Comparison of ENCODE assay signal across 10 cellular contexts in the genomic region with DNA sequence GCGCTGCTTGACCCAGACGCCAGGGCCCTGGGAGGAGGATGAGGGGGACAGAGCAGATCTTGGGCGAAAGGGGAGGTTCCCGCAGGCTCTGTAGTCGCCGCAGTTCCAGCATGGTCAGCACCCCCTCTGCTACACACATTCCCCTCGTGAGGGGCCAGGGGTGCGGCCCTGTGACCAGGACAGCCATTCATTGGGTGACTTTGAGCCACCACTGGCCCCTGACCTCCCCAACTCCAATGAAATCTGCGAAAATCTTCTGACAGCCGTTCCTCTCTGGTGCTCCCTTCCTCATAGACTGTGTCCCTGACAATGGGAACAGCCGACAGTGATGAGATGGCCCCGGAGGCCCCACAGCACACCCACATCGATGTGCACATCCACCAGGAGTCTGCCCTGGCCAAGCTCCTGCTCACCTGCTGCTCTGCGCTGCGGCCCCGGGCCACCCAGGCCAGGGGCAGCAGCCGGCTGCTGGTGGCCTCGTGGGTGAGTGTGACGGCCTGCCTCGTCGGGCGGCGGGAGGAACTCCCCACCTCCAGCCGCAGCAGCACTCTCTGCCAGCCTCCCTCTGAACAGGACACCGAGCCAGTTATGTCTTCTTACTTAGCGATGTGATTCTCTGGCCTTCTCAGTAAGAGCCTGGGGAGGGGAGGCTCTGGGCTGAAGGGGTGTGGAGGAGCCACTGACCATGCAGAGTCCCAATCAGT. TPM values are rescaled to one million over a fixed set of nuclear protein-coding genes. Genes with fewer than 3 reads are reported as not detected.
A peak's percentile ranks its signal among the peaks of the same experiment; 100 is the strongest.
DNase-seq lines count a peak whose midpoint lies in the region; ATAC-seq, FAIRE-seq and TF ChIP-seq lines count a peak whose summit lies in the region.
"Had no signal": no experiment of that assay in that cellular context is flagged by ENCODE, and none has a peak within 500 bp of the region (broad histone marks: within the 10 kb centered on the region; RNA-seq: fewer than 3 reads in every experiment).

No MANE protein-coding gene starts in this region.

- TF ChIP-seq CTCF in breast epithelium (IDR thresholded peaks at IDR 0.05) (no peak), MCF 10A (IDR thresholded peaks at IDR 0.05; ENCODE audit: unreplicated experiment) (no peak), vagina (IDR thresholded peaks at IDR 0.05) (no peak)

- intact Hi-C loops in breast epithelium (cut with DNase I; ENCODE audit: low total_unique reads) (no loop called here), MCF 10A (cut with micrococcal nuclease) (no loop called here), vagina (cut with DNase I) (no loop called here)

- no peaks in the 10 kb centered on the region for H3K4me1 ChIP-seq in breast epithelium
- peaks cover 15% of the 10 kb centered on the region for H3K4me1 ChIP-seq in vagina

- H3K27me3 Mint-ChIP-seq in MCF 10A (ENCODE audit: insufficient read depth, unreplicated experiment), result peaks cover 11% of the 10 kb centered on the region
- H3K27me3 Mint-ChIP-seq in naive thymus-derived CD8-positive, alpha-beta T cell, result peaks cover 11 to 46% (median 37%) of the 10 kb centered on the region in 5 donors

- CTCF ChIA-PET in MCF 10A (lab: Yijun Ruan, JAX), result no interaction called here

- H3K27ac ChIP-seq in breast epithelium (peak overlapping the region; percentile 64 to 87), vagina (peak overlapping the region; percentile 76)

- no peaks in the 10 kb centered on the region for H3K4me1 Mint-ChIP-seq in MCF 10A (ENCODE audit: insufficient read depth, unreplicated experiment)
- H3K4me1 Mint-ChIP-seq in naive thymus-derived CD8-positive, alpha-beta T cell, result peaks cover 10 to 16% (median 13%) of the 10 kb centered on the region in 4 donors

- H3K36me3 ChIP-seq in breast epithelium (no peaks in the 10 kb centered on the region), vagina (peaks cover 0 to 13% of the 10 kb centered on the region in 2 donors)

- POLR2A ChIA-PET in MCF 10A (lab: Yijun Ruan, JAX), result no interaction called here
- POLR2A ChIA-PET in naive thymus-derived CD8-positive, alpha-beta T cell (lab: Charles Lee), result no interaction called here

- peak overlapping the region; percentile 61 to 83 (median 65) for H3K4me3 ChIP-seq in breast epithelium
- H3K4me3 ChIP-seq in vagina, result peak overlapping the region; percentile 55 to 58

- no peak overlapping the region for H3K27ac Mint-ChIP-seq in MCF 10A (ENCODE audit: low read depth, unreplicated experiment)
- peak overlapping the region in 2 of 10 donors; percentile 36 to 47 for H3K27ac Mint-ChIP-seq in naive thymus-derived CD8-positive, alpha-beta T cell
- H3K27ac Mint-ChIP-seq: stimulated activated memory B cell treated with anti-CD40 and anti-IgM and Interleukin-4, amounts not matched to agents 10 μg/mL and 1 μg/mL and 100 μg/mL, for 72 hours had no signal

- no TSS peak for BruUV-seq in MCF 10A (replicated peaks; lab: Mats Ljungman, UMichigan)

- peak in 1 of 2 donors; percentile 11 for ATAC-seq in naive thymus-derived CD8-positive, alpha-beta T cell
- no peak for ATAC-seq in GM19395 (IDR thresholded peaks at IDR 0.05; ENCODE audit: unreplicated experiment)
- ATAC-seq in HG02610 (IDR thresholded peaks at IDR 0.05; ENCODE audit: unreplicated experiment), result no peak
- ATAC-seq: stimulated activated memory B cell treated with anti-CD40 and anti-IgM and Interleukin-4, amounts not matched to agents 10 μg/mL and 1 μg/mL and 100 μg/mL, for 72 hours had no signal

- FAIRE-seq in frontal cortex (lab: Jason Lieb, UNC), result no peak

- no peak for TF ChIP-seq POLR2A in breast epithelium (IDR thresholded peaks at IDR 0.05)
- TF ChIP-seq POLR2A in vagina (IDR thresholded peaks at IDR 0.05), result no peak

- H3K36me3 Mint-ChIP-seq in MCF 10A (ENCODE audit: insufficient read depth, unreplicated experiment), result no peaks in the 10 kb centered on the region
- peaks cover 3 to 19% (median 17%) of the 10 kb centered on the region in 3 donors for H3K36me3 Mint-ChIP-seq in naive thymus-derived CD8-positive, alpha-beta T cell
- H3K36me3 Mint-ChIP-seq: CD4-positive, CD25-positive, alpha-beta regulatory T cell; stimulated activated memory B cell treated with anti-CD40 and anti-IgM and Interleukin-4, amounts not matched to agents 10 μg/mL and 1 μg/mL and 100 μg/mL, for 72 hours had no signal

- no peak for DNase-seq in breast epithelium (ENCODE audit: low spot score in 2 of 2)
- DNase-seq in MCF 10A (ENCODE audit: unreplicated experiment), result no peak
- peak; percentile 23 to 44 for DNase-seq in frontal cortex (ENCODE audit: low spot score in 2 of 2)
- DNase-seq in naive thymus-derived CD8-positive, alpha-beta T cell, result no peak
- no peak for DNase-seq in vagina (ENCODE audit: extremely low spot score in 2 of 2)
- no peak for DNase-seq in HPDE6-E6E7 (ENCODE audit: extremely low spot score)

- H3K9me3 ChIP-seq in breast epithelium (peaks cover 10% of the 10 kb centered on the region in 2 donors), vagina (no peaks in the 10 kb centered on the region)

- peaks cover 2 to 21% of the 10 kb centered on the region in 2 donors for H3K27me3 ChIP-seq in breast epithelium
- no peaks in the 10 kb centered on the region for H3K27me3 ChIP-seq in vagina

- no peak overlapping the region for H3K4me3 Mint-ChIP-seq in MCF 10A (ENCODE audit: unreplicated experiment)
- H3K4me3 Mint-ChIP-seq in naive thymus-derived CD8-positive, alpha-beta T cell, result peak overlapping the region; percentile 48 to 80 (median 70)

- peaks cover 8% of the 10 kb centered on the region for H3K9me3 Mint-ChIP-seq in MCF 10A (ENCODE audit: unreplicated experiment)
- peaks cover 0 to 19% (median 8%) of the 10 kb centered on the region in 9 donors for H3K9me3 Mint-ChIP-seq in naive thymus-derived CD8-positive, alpha-beta T cell

RNA-seq across cellular contexts. Expression of a gene that starts 0.8 kb away (rescaled TPM):
- 10 to 100 TPM; 28.3 to 66.5 (median 42.6) TPM for total RNA-seq in breast epithelium
- not detected in 2 replicates for total RNA-seq in MCF 10A (2022)
- total RNA-seq in frontal cortex, result 1.2 TPM
- total RNA-seq in naive thymus-derived CD8-positive, alpha-beta T cell, result under 1 TPM in 1 of 2 experiments, not detected in 1; 0.88 TPM
- under 1 TPM in 2 of 3 donors, not detected in 1; 0.18 to 0.62 TPM for polyA plus RNA-seq in naive thymus-derived CD8-positive, alpha-beta T cell
- total RNA-seq in vagina, result 43.7 TPM
- total RNA-seq: CD4-positive, CD25-positive, alpha-beta regulatory T cell had no signal

RNA-seq across cellular contexts. Expression of a gene that starts 1.2 kb away (rescaled TPM):
- 100 to 1,000 TPM in 1 of 3 donors, 10 to 100 TPM in 2; 49.1 to 105 (median 75.5) TPM for total RNA-seq in breast epithelium
- 0.42 TPM in 1 of 2 replicates, not detected in the other for total RNA-seq in MCF 10A (2022)
- 2.4 TPM for total RNA-seq in frontal cortex
- total RNA-seq in naive thymus-derived CD8-positive, alpha-beta T cell, result not detected
- under 1 TPM in 1 of 3 donors, not detected in 2; 0.69 TPM for polyA plus RNA-seq in naive thymus-derived CD8-positive, alpha-beta T cell
- total RNA-seq in vagina, result 60.6 TPM
- total RNA-seq: CD4-positive, CD25-positive, alpha-beta regulatory T cell had no signal

RNA-seq across cellular contexts. Expression of a gene that starts 50.9 kb away (rescaled TPM):
- total RNA-seq in breast epithelium (1 to 10 TPM in 1 of 3 donors, not detected in 2; 2.3 TPM), MCF 10A (2022) (0.23 TPM in 1 of 2 replicates, not detected in the other), frontal cortex (not detected), vagina (not detected)
- total RNA-seq in naive thymus-derived CD8-positive, alpha-beta T cell, result not detected
- not detected for polyA plus RNA-seq in naive thymus-derived CD8-positive, alpha-beta T cell
- total RNA-seq: CD4-positive, CD25-positive, alpha-beta regulatory T cell had no signal
- polyA plus RNA-seq: CD4-positive, CD25-positive, alpha-beta regulatory T cell had no signal

Comparison
In these comparisons a context has a peak if more than half of its experiments do, and no peak if none do; other contexts are left out.
1. RNA of a gene that starts 0.8 kb away (total RNA-seq): 43.7 TPM in vagina (single experiment) and 28.3 to 66.5 TPM in breast epithelium; 1.2 TPM in frontal cortex (single experiment), 0.88 TPM in naive thymus-derived CD8-positive, alpha-beta T cell and not detected in MCF 10A; every median in the first group is over 10 times any median in the second.
2. RNA of a gene that starts 1.2 kb away (total RNA-seq): 49.1 to 105 TPM in breast epithelium and 60.6 TPM in vagina (single experiment); 2.4 TPM in frontal cortex (single experiment), 0.42 TPM in MCF 10A and not detected in naive thymus-derived CD8-positive, alpha-beta T cell; every median in the first group is over 10 times any median in the second.
3. DNase-seq: peak in frontal cortex (2 of 2); none in breast epithelium (0 of 2), MCF 10A (single experiment), naive thymus-derived CD8-positive, alpha-beta T cell (0 of 10), vagina (0 of 2) and HPDE6-E6E7 (single experiment).